1 cellular context compared by ENCODE assay signal in the genomic region with DNA sequence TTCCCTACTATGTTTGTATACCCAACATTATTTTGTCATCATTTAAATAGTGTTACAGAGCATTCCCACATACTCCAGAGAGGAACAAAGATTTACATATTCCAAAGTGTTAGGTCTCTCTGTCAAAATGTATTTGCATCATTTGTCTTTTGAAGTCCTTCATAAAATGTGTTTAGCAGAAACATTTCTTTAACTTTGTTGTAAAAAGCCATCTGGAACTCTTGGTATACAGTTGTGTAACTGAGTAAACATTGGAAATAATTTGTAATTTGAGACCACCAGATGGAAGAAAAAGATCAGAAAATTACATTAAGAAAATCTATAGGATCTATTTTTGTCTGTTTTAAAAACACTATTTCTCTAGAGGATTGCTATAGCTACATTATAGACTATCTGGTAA.
TF ChIP-seq lines count a peak whose summit lies in the region.

No MANE protein-coding gene starts in this region.

TF ChIP-seq in HepG2, 621 proteins besides CTCF, POLR2A, EP300 and RAD21 (continued from another document):
- TF ChIP-seq, protein P1, sequence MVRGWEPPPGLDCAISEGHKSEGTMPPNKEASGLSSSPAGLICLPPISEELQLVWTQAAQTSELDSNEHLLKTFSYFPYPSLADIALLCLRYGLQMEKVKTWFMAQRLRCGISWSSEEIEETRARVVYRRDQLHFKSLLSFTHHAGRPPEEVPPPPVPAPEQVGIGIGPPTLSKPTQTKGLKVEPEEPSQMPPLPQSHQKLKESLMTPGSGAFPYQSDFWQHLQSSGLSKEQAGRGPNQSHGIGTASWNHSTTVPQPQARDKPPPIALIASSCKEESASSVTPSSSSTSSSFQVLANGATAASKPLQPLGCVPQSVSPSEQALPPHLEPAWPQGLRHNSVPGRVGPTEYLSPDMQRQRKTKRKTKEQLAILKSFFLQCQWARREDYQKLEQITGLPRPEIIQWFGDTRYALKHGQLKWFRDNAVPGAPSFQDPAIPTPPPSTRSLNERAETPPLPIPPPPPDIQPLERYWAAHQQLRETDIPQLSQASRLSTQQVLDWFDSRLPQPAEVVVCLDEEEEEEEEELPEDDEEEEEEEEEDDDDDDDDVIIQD (CRISPR knock-in tag; IDR thresholded peaks at IDR 0.05; ENCODE audit: low read depth), result 0 out of 2 replicates have a peak, but pooled peaks have one; percentile 18
- TF ChIP-seq HMG20A (CRISPR knock-in tag; IDR thresholded peaks at IDR 0.05; ENCODE audit: borderline replicate concordance), result peak; percentile 35; the same call in 1 of the 2 replicates
- peak; percentile 98 for TF ChIP-seq SIX4 (CRISPR knock-in tag; IDR thresholded peaks at IDR 0.05)
- peak; percentile 93 for TF ChIP-seq FOXA3 (CRISPR knock-in tag; IDR thresholded peaks at IDR 0.05)
- TF ChIP-seq, protein P2, sequence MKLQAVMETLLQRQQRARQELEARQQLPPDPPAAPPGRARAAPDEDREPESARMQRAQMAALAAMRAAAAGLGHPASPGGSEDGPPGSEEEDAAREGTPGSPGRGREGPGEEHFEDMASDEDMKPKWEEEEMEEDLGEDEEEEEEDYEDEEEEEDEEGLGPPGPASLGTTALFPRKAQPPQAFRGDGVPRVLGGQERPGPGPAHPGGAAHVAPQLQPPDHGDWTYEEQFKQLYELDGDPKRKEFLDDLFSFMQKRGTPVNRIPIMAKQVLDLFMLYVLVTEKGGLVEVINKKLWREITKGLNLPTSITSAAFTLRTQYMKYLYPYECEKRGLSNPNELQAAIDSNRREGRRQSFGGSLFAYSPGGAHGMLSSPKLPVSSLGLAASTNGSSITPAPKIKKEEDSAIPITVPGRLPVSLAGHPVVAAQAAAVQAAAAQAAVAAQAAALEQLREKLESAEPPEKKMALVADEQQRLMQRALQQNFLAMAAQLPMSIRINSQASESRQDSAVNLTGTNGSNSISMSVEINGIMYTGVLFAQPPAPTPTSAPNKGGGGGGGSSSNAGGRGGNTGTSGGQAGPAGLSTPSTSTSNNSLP (IDR thresholded peaks at IDR 0.05; ENCODE audit: low read depth, low read length), result peak; percentile 49; the same call in 1 of the 2 replicates
- peak; percentile 63 for TF ChIP-seq CEBPG (CRISPR knock-in tag; IDR thresholded peaks at IDR 0.05)
- no peak for TF ChIP-seq GTF3A (CRISPR knock-in tag; conservative IDR thresholded peaks at IDR 0.05)
- TF ChIP-seq ZBTB8A (CRISPR knock-in tag; IDR thresholded peaks at IDR 0.05; ENCODE audit: borderline replicate concordance, low read depth), result no peak
- peak; percentile 4; the same call in 1 of the 2 replicates for TF ChIP-seq CEBPB (IDR thresholded peaks at IDR 0.05; ENCODE audit: borderline replicate concordance, low read depth, low read length)
- peak; percentile 73 for TF ChIP-seq NCOA2 (CRISPR knock-in tag; IDR thresholded peaks at IDR 0.05)
- peak; percentile 39; the same call in 1 of the 2 replicates for TF ChIP-seq NCOR1 (IDR thresholded peaks at IDR 0.05; ENCODE audit: borderline replicate concordance, low read length)
- peak; percentile 87 for TF ChIP-seq GATAD2A (CRISPR knock-in tag; IDR thresholded peaks at IDR 0.05)
- TF ChIP-seq, protein P3, sequence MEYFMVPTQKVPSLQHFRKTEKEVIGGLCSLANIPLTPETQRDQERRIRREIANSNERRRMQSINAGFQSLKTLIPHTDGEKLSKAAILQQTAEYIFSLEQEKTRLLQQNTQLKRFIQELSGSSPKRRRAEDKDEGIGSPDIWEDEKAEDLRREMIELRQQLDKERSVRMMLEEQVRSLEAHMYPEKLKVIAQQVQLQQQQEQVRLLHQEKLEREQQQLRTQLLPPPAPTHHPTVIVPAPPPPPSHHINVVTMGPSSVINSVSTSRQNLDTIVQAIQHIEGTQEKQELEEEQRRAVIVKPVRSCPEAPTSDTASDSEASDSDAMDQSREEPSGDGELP (IDR thresholded peaks at IDR 0.05; ENCODE audit: borderline replicate concordance, low read depth), result 0 out of 2 replicates have a peak, but pooled peaks have one; percentile 46
- peak; percentile 39 for TF ChIP-seq CREM (IDR thresholded peaks at IDR 0.05)
- no peak for TF ChIP-seq CREM (CRISPR knock-in tag; IDR thresholded peaks at IDR 0.05)
- peak; percentile 32; the same call in 1 of the 2 replicates for TF ChIP-seq FOXJ3 (CRISPR knock-in tag; IDR thresholded peaks at IDR 0.05; ENCODE audit: borderline replicate concordance)
- no peak for TF ChIP-seq FOXP1 (IDR thresholded peaks at IDR 0.05)
- TF ChIP-seq FOXP1 (CRISPR knock-in tag; IDR thresholded peaks at IDR 0.05), result peak; percentile 65
- TF ChIP-seq, protein P4, sequence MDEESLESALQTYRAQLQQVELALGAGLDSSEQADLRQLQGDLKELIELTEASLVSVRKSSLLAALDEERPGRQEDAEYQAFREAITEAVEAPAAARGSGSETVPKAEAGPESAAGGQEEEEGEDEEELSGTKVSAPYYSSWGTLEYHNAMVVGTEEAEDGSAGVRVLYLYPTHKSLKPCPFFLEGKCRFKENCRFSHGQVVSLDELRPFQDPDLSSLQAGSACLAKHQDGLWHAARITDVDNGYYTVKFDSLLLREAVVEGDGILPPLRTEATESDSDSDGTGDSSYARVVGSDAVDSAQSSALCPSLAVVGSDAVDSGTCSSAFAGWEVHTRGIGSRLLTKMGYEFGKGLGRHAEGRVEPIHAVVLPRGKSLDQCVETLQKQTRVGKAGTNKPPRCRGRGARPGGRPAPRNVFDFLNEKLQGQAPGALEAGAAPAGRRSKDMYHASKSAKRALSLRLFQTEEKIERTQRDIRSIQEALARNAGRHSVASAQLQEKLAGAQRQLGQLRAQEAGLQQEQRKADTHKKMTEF (CRISPR knock-in tag; IDR thresholded peaks at IDR 0.05), result peak; percentile 42; the same call in 1 of the 2 replicates
- peak; percentile 27; the same call in 1 of the 2 replicates for TF ChIP-seq RARA (CRISPR knock-in tag; IDR thresholded peaks at IDR 0.05)
- 0 out of 2 replicates have a peak, but pooled peaks have one; percentile 34 for TF ChIP-seq TGIF2 (CRISPR knock-in tag; IDR thresholded peaks at IDR 0.05)
- TF ChIP-seq KDM5A (IDR thresholded peaks at IDR 0.05; ENCODE audit: borderline replicate concordance, low read length), result no peak
TF ChIP-seq in HepG2: peak in this region for 29.
